ENCODE assay signal across 9 cellular contexts in genomic region chr17:9239260-9239820, GRCh38.
DNase-seq lines count a peak whose midpoint lies in the region; ATAC-seq and TF ChIP-seq lines count a peak whose summit lies in the region.
"Had no signal": no experiment of that assay in that cellular context is flagged by ENCODE, and none has a peak within 500 bp of the region (broad histone marks: within the 10 kb centered on the region; RNA-seq: fewer than 3 reads in every experiment).

No MANE protein-coding gene starts in this region.

- ATAC-seq in GM21381 (IDR thresholded peaks at IDR 0.05; ENCODE audit: unreplicated experiment) (peak; percentile 10), heart right ventricle (peak in 3 of 8 donors; percentile 1 to 12 (median 7)), GM19035 (IDR thresholded peaks at IDR 0.05; ENCODE audit: unreplicated experiment) (no peak), GM18520 (IDR thresholded peaks at IDR 0.05; ENCODE audit: unreplicated experiment) (no peak)
- ATAC-seq in activated CD8-positive, alpha-beta T cell treated with anti-CD3 and anti-CD28 coated beads for 36 hours: peak; percentile 32

- H3K27ac ChIP-seq in heart right ventricle (peak overlapping the region; percentile 44 to 100 (median 98)), skin epidermis (peak overlapping the region in 16 of 21 experiments; percentile 5 to 99 (median 68))
- H3K27ac ChIP-seq: HL-60 had no signal

- H3K27me3 Mint-ChIP-seq in activated CD8-positive, alpha-beta T cell treated with anti-CD3 and anti-CD28 coated beads for 36 hours: peaks cover 4% of the 10 kb centered on the region

- H3K4me3 Mint-ChIP-seq in activated CD8-positive, alpha-beta T cell treated with anti-CD3 and anti-CD28 coated beads for 36 hours: peak overlapping the region; percentile 76

- H3K36me3 ChIP-seq in heart right ventricle: no peaks in the 10 kb centered on the region

- no peaks in the 10 kb centered on the region for H3K9me3 Mint-ChIP-seq in activated CD8-positive, alpha-beta T cell treated with anti-CD3 and anti-CD28 coated beads for 36 hours

- peak overlapping the region; percentile 85 for H3K27ac Mint-ChIP-seq in activated CD8-positive, alpha-beta T cell treated with anti-CD3 and anti-CD28 coated beads for 36 hours

- peaks cover 0 to 2% (median 0%) of the 10 kb centered on the region in 7 donors for H3K27me3 ChIP-seq in heart right ventricle

- POLR2A ChIA-PET in activated CD8-positive, alpha-beta T cell treated with anti-CD3 and anti-CD28 coated beads for 36 hours (lab: Charles Lee): interaction anchor here (1.1 kb wide), 1 partner anchor 9 kb away, joined by 3 read pairs; no protein-coding TSS in a partner anchor

- H3K4me3 ChIP-seq in heart right ventricle: peak overlapping the region in 9 of 10 donors; percentile 14 to 83 (median 57)
- peak overlapping the region; percentile 20 to 48 (median 35) for H3K4me3 ChIP-seq in skin epidermis

- H3K9me3 ChIP-seq in heart right ventricle: no peaks in the 10 kb centered on the region

- WGBS in heart right ventricle, 2 donors: 38 to 40% methylated on average over 26 of the region's 26 CpGs

- H3K4me1 Mint-ChIP-seq in activated CD8-positive, alpha-beta T cell treated with anti-CD3 and anti-CD28 coated beads for 36 hours (ENCODE audit: low read depth): peaks cover 13% of the 10 kb centered on the region

- intact Hi-C loops in activated CD8-positive, alpha-beta T cell treated with anti-CD3 and anti-CD28 coated beads for 36 hours (cut with micrococcal nuclease): no loop called here
- intact Hi-C loops in heart right ventricle (cut with DNase I): no loop called here

- no peak for TF ChIP-seq CTCF in activated CD8-positive, alpha-beta T cell treated with anti-CD3 and anti-CD28 coated beads for 36 hours (IDR thresholded peaks at IDR 0.05)
- no peak for TF ChIP-seq CTCF in heart right ventricle (IDR thresholded peaks at IDR 0.05)

- CTCF ChIA-PET in activated CD8-positive, alpha-beta T cell treated with anti-CD3 and anti-CD28 coated beads for 36 hours (lab: Charles Lee): no interaction called here

- peak; percentile 59 for DNase-seq in activated CD8-positive, alpha-beta T cell treated with anti-CD3 and anti-CD28 coated beads for 36 hours
- DNase-seq in heart right ventricle (peak in 1 of 2 donors; percentile 33), globus pallidus (ENCODE audit: low spot score) (no peak), foreskin melanocyte (no peak)

- H3K36me3 Mint-ChIP-seq in activated CD8-positive, alpha-beta T cell treated with anti-CD3 and anti-CD28 coated beads for 36 hours (ENCODE audit: low read depth): no peaks in the 10 kb centered on the region

- peaks cover 12 to 45% (median 37%) of the 10 kb centered on the region in 9 donors for H3K4me1 ChIP-seq in heart right ventricle

Comparison
In these comparisons a context has a peak if more than half of its experiments do, and no peak if none do; other contexts are left out.
1. ATAC-seq: peak in GM21381 (single experiment) and activated CD8-positive, alpha-beta T cell treated with anti-CD3 and anti-CD28 coated beads for 36 hours (single experiment); none in GM19035 (single experiment) and GM18520 (single experiment).